ENCODE assay signal across 9 cellular contexts in genomic region chr11:765025-765801, GRCh38. TPM values are rescaled to one million over a fixed set of nuclear protein-coding genes. Genes with fewer than 3 reads are reported as not detected.
DNase-seq lines count a peak whose midpoint lies in the region; ATAC-seq and TF ChIP-seq lines count a peak whose summit lies in the region.
"Had no signal": no experiment of that assay in that cellular context is flagged by ENCODE, and none has a peak within 500 bp of the region (broad histone marks: within the 10 kb centered on the region; RNA-seq: fewer than 3 reads in every experiment).

No MANE protein-coding gene starts in this region.

- H3K9me3 ChIP-seq in prostate gland, result no peaks in the 10 kb centered on the region

- no peak overlapping the region for H3K4me3 ChIP-seq in prostate gland

- no peak overlapping the region for H3K27ac ChIP-seq in prostate gland

- intact Hi-C loops in prostate gland (cut with DNase I), result no loop called here

- peaks cover 12 to 23% of the 10 kb centered on the region in 2 donors for H3K36me3 ChIP-seq in prostate gland

- H3K4me1 ChIP-seq in prostate gland (replicated peaks), result no peaks in the 10 kb centered on the region

- DNase-seq in AG08395 (ENCODE audit: low spot score) (peak; percentile 67), GM20000 (ENCODE audit: low spot score) (peak; percentile 81), RPMI7951 (ENCODE audit: low read depth) (peak; percentile 37), globus pallidus (ENCODE audit: low spot score) (peak; percentile 63), prostate gland (ENCODE audit: low spot score) (no peak)
- peak; percentile 85 for DNase-seq in activated effector memory CD4-positive, alpha-beta T cell treated with anti-CD3 and anti-CD28 coated beads, Interleukin-2, amount 50 U/mL, for 16 hours

- ATAC-seq in HG03469 (IDR thresholded peaks at IDR 0.05; ENCODE audit: unreplicated experiment) (no peak), HG03457 (IDR thresholded peaks at IDR 0.05; ENCODE audit: unreplicated experiment) (no peak)

- TF ChIP-seq CTCF in GM20000 (IDR thresholded peaks at IDR 0.05; ENCODE audit: extremely low read depth, missing control alignments), result peak; percentile 47
- peak; percentile 22 to 76 (median 54) for TF ChIP-seq CTCF in prostate gland (IDR thresholded peaks at IDR 0.05)

- WGBS in prostate gland, result 72% methylated on average over 18 of the region's 19 CpGs

- TF ChIP-seq POLR2A in prostate gland (IDR thresholded peaks at IDR 0.05), result no peak

- no peaks in the 10 kb centered on the region for H3K27me3 ChIP-seq in prostate gland (replicated peaks; ENCODE audit: insufficient read depth)

RNA-seq across cellular contexts. Expression of gene GATD1, which starts 12.1 kb away (rescaled TPM):
- total RNA-seq in RPMI7951 (2014; rRNA removed; shearing (Covaris generic)), result 19.8 and 23.5 TPM in 2 replicates
- 10 to 100 TPM; 29.9 to 72.3 TPM for total RNA-seq in prostate gland

RNA-seq across cellular contexts. Expression of gene TALDO1, which starts 17.9 kb away (rescaled TPM):
- total RNA-seq in RPMI7951 (2014; rRNA removed; shearing (Covaris generic)), result 166 and 168 TPM in 2 replicates
- total RNA-seq in prostate gland, result 100 to 1,000 TPM; 124 to 285 TPM

RNA-seq across cellular contexts. Expression of gene CEND1, which starts 24.7 kb away (rescaled TPM):
- total RNA-seq in RPMI7951 (2014; rRNA removed; shearing (Covaris generic)), result 0.12 TPM in 1 of 2 replicates, not detected in the other
- 1 to 10 TPM in 1 of 2 donors, under 1 TPM in 1; 0.18 to 1.6 TPM for total RNA-seq in prostate gland
- total RNA-seq: mononuclear cell had no signal

RNA-seq across cellular contexts. Expression of gene SLC25A22, which starts 32.9 kb away (rescaled TPM):
- 9.5 and 12.7 TPM in 2 replicates for total RNA-seq in RPMI7951 (2014; rRNA removed; shearing (Covaris generic))
- total RNA-seq in prostate gland, result 10 to 100 TPM; 21.2 to 43.2 TPM

RNA-seq across cellular contexts. Expression of gene PIDD1, which starts 39.8 kb away (rescaled TPM):
- total RNA-seq in RPMI7951 (2014; rRNA removed; shearing (Covaris generic)), result 4.9 and 5.4 TPM in 2 replicates
- total RNA-seq in prostate gland, result 10 to 100 TPM; 15.3 to 60.5 TPM
